Comparison of ENCODE assay signal across 8 cellular contexts in genomic region chr14:23307146-23307447, GRCh38. TPM values are rescaled to one million over a fixed set of nuclear protein-coding genes. Genes with fewer than 3 reads are reported as not detected.
DNase-seq lines count a peak whose midpoint lies in the region; ATAC-seq, FAIRE-seq and TF ChIP-seq lines count a peak whose summit lies in the region.

No MANE protein-coding gene starts in this region.

- H3K9me2 ChIP-seq in HCT116 (ENCODE audit: insufficient read depth) = no peaks in the 10 kb centered on the region

- H3K27me3 Mint-ChIP-seq in activated T-helper 2 cell treated with anti-CD3 and anti-CD28 coated beads, Interferon-gamma antibody, Interleukin-2, Interleukin-4, amounts not matched to agents 10 μg/mL and 5 μg/mL and 100 μg/mL, durations not matched to agents 14 hours and 24 hours and 36 hours (ENCODE audit: low read depth) = peaks cover 8% of the 10 kb centered on the region

- no peak for TF ChIP-seq RAD21 in HCT116 (IDR thresholded peaks at IDR 0.05; ENCODE audit: low read depth)

- no peaks in the 10 kb centered on the region for H4K20me1 ChIP-seq in HCT116 (ENCODE audit: insufficient read depth)

- ATAC-seq in HCT116 (no peak; the same call in 1 of the 2 replicates), GM18873 (IDR thresholded peaks at IDR 0.05; ENCODE audit: low FRiP score, unreplicated experiment) (no peak), GM21619 (IDR thresholded peaks at IDR 0.05; ENCODE audit: unreplicated experiment) (no peak)

- H3K4me2 ChIP-seq in HCT116 (ENCODE audit: low read length) = peak overlapping the region; percentile 92

- BruUV-seq in HCT116 (replicated peaks; lab: Mats Ljungman, UMichigan) = no TSS peak

- peak overlapping the region; percentile 81 for H3K9ac ChIP-seq in HCT116 (ENCODE audit: low read length)
- H3K9ac ChIP-seq in iPS-18a (ENCODE audit: low read length) = peak overlapping the region; percentile 61

- peaks cover 54% of the 10 kb centered on the region for H3K79me2 ChIP-seq in HCT116 (ENCODE audit: insufficient read depth, low read length)

- no peaks in the 10 kb centered on the region for H3K9me3 Mint-ChIP-seq in activated T-helper 2 cell treated with anti-CD3 and anti-CD28 coated beads, Interferon-gamma antibody, Interleukin-2, Interleukin-4, amounts not matched to agents 10 μg/mL and 5 μg/mL and 100 μg/mL, durations not matched to agents 14 hours and 24 hours and 36 hours

- H3K4me1 ChIP-seq in HCT116 (ENCODE audit: control insufficient read depth in 1 of 2, insufficient read depth in 2 of 2, low read length in 2 of 2) = peaks cover 19 to 36% of the 10 kb centered on the region in 2 experiments
- peaks cover 11% of the 10 kb centered on the region for H3K4me1 ChIP-seq in iPS-18a (ENCODE audit: control insufficient read depth, low read depth, low read length)
- H3K4me1 ChIP-seq in small intestine (ENCODE audit: control insufficient read depth in 2 of 2, insufficient read depth in 1 of 2, low read depth in 1 of 2, low read length in 1 of 2) = peaks cover 10 to 11% of the 10 kb centered on the region in 2 donors

- POLR2A ChIA-PET in HCT116 (lab: Charles Lee) = interaction anchor here (0.6 to 2.4 kb wide), 6 partner anchors 12 to 238 kb away, joined by 3 to 21 read pairs (median 6); partner anchors contain the start of genes ACIN1, C14orf119, HOMEZ and PABPN1

- WGBS in small intestine, 3 donors = 6 to 15% (median 10%) methylated on average over 3 of the region's 3 CpGs

- no peak for FAIRE-seq in small intestine (lab: Jason Lieb, UNC)

- CTCF ChIA-PET in HCT116 (lab: Charles Lee) = interaction anchor here (0.6 to 2.4 kb wide), 4 partner anchors 14 to 726 kb away, joined by 3 to 15 read pairs (median 4); partner anchors contain the start of gene PABPN1

- intact Hi-C loops in HCT116 (cut with micrococcal nuclease) = loop anchor here (10.0 kb wide), 1 partner anchor 322 kb away; the partner anchor contains the start of gene AJUBA
- intact Hi-C loops in activated T-helper 2 cell treated with anti-CD3 and anti-CD28 coated beads, Interferon-gamma antibody, Interleukin-2, Interleukin-4, amounts not matched to agents 10 μg/mL and 5 μg/mL and 100 μg/mL, durations not matched to agents 14 hours and 24 hours and 36 hours (cut with micrococcal nuclease) = loop anchor here (10.0 kb wide), 1 partner anchor 302 kb away; no protein-coding TSS in a partner anchor

- no peak for TF ChIP-seq CTCF in HCT116 (IDR thresholded peaks at IDR 0.05 in 2 of 3, conservative IDR thresholded peaks at IDR 0.05 in 1 of 3; ENCODE audit: borderline replicate concordance in 1 of 3, insufficient read depth in 1 of 3, low read depth in 2 of 3, low read length in 2 of 3)

- RAD21 ChIA-PET in HCT116 (lab: Charles Lee; ENCODE audit: low non-redundant PET in 1 of 2, low total read pairs in 2 of 2, uncharacterized antibody in 2 of 2, unreplicated experiment in 2 of 2) = interaction anchor here in 1 of 2 experiments (1.4 kb wide), 1 partner anchor 15 kb away, joined by 8 read pairs; the partner anchor contains the start of gene PABPN1

- DNase-seq in HCT116 (ENCODE audit: low read depth, low spot score) (no peak), small intestine (no peak), hepatic stellate cell (ENCODE audit: low spot score) (no peak), anterior cingulate cortex (lab: John Stamatoyannopoulos, UW) (no peak)
- DNase-seq in activated T-helper 2 cell treated with anti-CD3 and anti-CD28 coated beads, Interferon-gamma antibody, Interleukin-2, Interleukin-4, amounts not matched to agents 10 μg/mL and 5 μg/mL and 100 μg/mL, durations not matched to agents 14 hours and 24 hours and 36 hours (ENCODE audit: low spot score) = no peak

- peak overlapping the region; percentile 78 for H3K27ac Mint-ChIP-seq in activated T-helper 2 cell treated with anti-CD3 and anti-CD28 coated beads, Interferon-gamma antibody, Interleukin-2, Interleukin-4, amounts not matched to agents 10 μg/mL and 5 μg/mL and 100 μg/mL, durations not matched to agents 14 hours and 24 hours and 36 hours

- H3K27me3 ChIP-seq in HCT116 (ENCODE audit: insufficient read depth, low read length) (no peaks in the 10 kb centered on the region), iPS-18a (ENCODE audit: control insufficient read depth, insufficient read depth, low read length) (peaks cover 15% of the 10 kb centered on the region), small intestine (ENCODE audit: control insufficient read depth in 2 of 2, insufficient read depth in 2 of 2, low read length in 2 of 2) (no peaks in the 10 kb centered on the region)

- peak overlapping the region; percentile 79 for H3K27ac ChIP-seq in HCT116 (ENCODE audit: low read depth, low read length)
- H3K27ac ChIP-seq in iPS-18a (ENCODE audit: low read length) = peak overlapping the region; percentile 3
- H3K27ac ChIP-seq in small intestine (ENCODE audit: low read depth in 1 of 2, low read length in 1 of 2) = peak overlapping the region; percentile 1 to 76

- H3K4me3 ChIP-seq in HCT116 (replicated peaks in 1 of 2; ENCODE audit: low read depth in 1 of 2, low read length in 2 of 2) = peak overlapping the region; percentile 76 to 99
- peak overlapping the region; percentile 79 for H3K4me3 ChIP-seq in iPS-18a (ENCODE audit: low read length)
- peak overlapping the region; percentile 57 for H3K4me3 ChIP-seq in small intestine (ENCODE audit: low read depth in 1 of 2, low read length in 2 of 2)

- no peak for TF ChIP-seq POLR2A in HCT116 (IDR thresholded peaks at IDR 0.05; ENCODE audit: borderline replicate concordance, extremely low read depth, insufficient read depth, insufficient read length)

- H3K4me3 Mint-ChIP-seq in activated T-helper 2 cell treated with anti-CD3 and anti-CD28 coated beads, Interferon-gamma antibody, Interleukin-2, Interleukin-4, amounts not matched to agents 10 μg/mL and 5 μg/mL and 100 μg/mL, durations not matched to agents 14 hours and 24 hours and 36 hours (ENCODE audit: low read depth) = peak overlapping the region; percentile 80

- no peak overlapping the region for H2AFZ ChIP-seq in HCT116 (ENCODE audit: low read depth, low read length, poor library complexity, severe bottlenecking)

- peaks cover 25% of the 10 kb centered on the region for H3K4me1 Mint-ChIP-seq in activated T-helper 2 cell treated with anti-CD3 and anti-CD28 coated beads, Interferon-gamma antibody, Interleukin-2, Interleukin-4, amounts not matched to agents 10 μg/mL and 5 μg/mL and 100 μg/mL, durations not matched to agents 14 hours and 24 hours and 36 hours (ENCODE audit: low read depth)

- H3K36me3 Mint-ChIP-seq in activated T-helper 2 cell treated with anti-CD3 and anti-CD28 coated beads, Interferon-gamma antibody, Interleukin-2, Interleukin-4, amounts not matched to agents 10 μg/mL and 5 μg/mL and 100 μg/mL, durations not matched to agents 14 hours and 24 hours and 36 hours (ENCODE audit: low read depth) = no peaks in the 10 kb centered on the region

- H3K9me3 ChIP-seq in HCT116 (ENCODE audit: control insufficient read depth in 1 of 2, insufficient read depth in 1 of 2, low read depth in 1 of 2, low read length in 2 of 2) (no peaks in the 10 kb centered on the region), iPS-18a (ENCODE audit: control insufficient read depth, low read depth, low read length) (no peaks in the 10 kb centered on the region), small intestine (ENCODE audit: control insufficient read depth, low read depth) (no peaks in the 10 kb centered on the region)

- peaks cover 24 to 39% of the 10 kb centered on the region in 2 experiments for H3K36me3 ChIP-seq in HCT116 (ENCODE audit: control insufficient read depth in 1 of 2, insufficient read depth in 2 of 2, low read length in 2 of 2)
- H3K36me3 ChIP-seq in iPS-18a (ENCODE audit: control insufficient read depth, low read depth, low read length) = peaks cover 4% of the 10 kb centered on the region
- H3K36me3 ChIP-seq in small intestine (ENCODE audit: control insufficient read depth in 2 of 2, insufficient read depth in 2 of 2, low read length in 2 of 2) = peaks cover 0 to 2% of the 10 kb centered on the region in 2 donors

TF ChIP-seq in HCT116, 20 proteins besides CTCF, POLR2A, EP300 and RAD21:
- TF ChIP-seq ZFX (IDR thresholded peaks at IDR 0.05) = peak; percentile 75
- no peak for TF ChIP-seq MAX (IDR thresholded peaks at IDR 0.05)

RNA-seq across cellular contexts. Expression of gene BCL2L2, which starts 0.5 kb away (rescaled TPM):
- total RNA-seq in HCT116 (2021; ENCODE audit: unreplicated experiment) = 25.5 TPM
- polyA plus RNA-seq in HCT116 (2012) = 32.9 and 34.4 TPM in 2 replicates
- 9.3 and 10.1 TPM in 2 replicates for total RNA-seq in activated T-helper 2 cell treated with anti-CD3 and anti-CD28 coated beads, Interferon-gamma antibody, Interleukin-2, Interleukin-4, amounts not matched to agents 10 μg/mL and 5 μg/mL and 100 μg/mL, durations not matched to agents 14 hours and 24 hours and 36 hours
- 10 to 100 TPM; 30.8 to 44.0 (median 31.5) TPM for polyA plus RNA-seq in small intestine

RNA-seq across cellular contexts. Expression of gene PPP1R3E, which starts 4.4 kb away (rescaled TPM):
- total RNA-seq in HCT116 (2021; ENCODE audit: unreplicated experiment) = 5.6 TPM
- polyA plus RNA-seq in HCT116 (2012) = 2.6 and 4.2 TPM in 2 replicates
- 20.3 and 21.3 TPM in 2 replicates for total RNA-seq in activated T-helper 2 cell treated with anti-CD3 and anti-CD28 coated beads, Interferon-gamma antibody, Interleukin-2, Interleukin-4, amounts not matched to agents 10 μg/mL and 5 μg/mL and 100 μg/mL, durations not matched to agents 14 hours and 24 hours and 36 hours
- polyA plus RNA-seq in small intestine = 10 to 100 TPM in 1 of 3 donors, 1 to 10 TPM in 2; 6.7 to 20.6 (median 8.4) TPM

RNA-seq across cellular contexts. Expression of gene PABPN1, which starts 14.2 kb away (rescaled TPM):
- total RNA-seq in HCT116 (2021; ENCODE audit: unreplicated experiment) = 184 TPM
- polyA plus RNA-seq in HCT116 (2012) = 131 and 143 TPM in 2 replicates
- total RNA-seq in activated T-helper 2 cell treated with anti-CD3 and anti-CD28 coated beads, Interferon-gamma antibody, Interleukin-2, Interleukin-4, amounts not matched to agents 10 μg/mL and 5 μg/mL and 100 μg/mL, durations not matched to agents 14 hours and 24 hours and 36 hours = 241 and 259 TPM in 2 replicates
- 100 to 1,000 TPM; 119 to 170 (median 125) TPM for polyA plus RNA-seq in small intestine

RNA-seq across cellular contexts. Expression of gene HOMEZ, which starts 21.2 kb away (rescaled TPM):
- 18.2 TPM for total RNA-seq in HCT116 (2021; ENCODE audit: unreplicated experiment)
- polyA plus RNA-seq in HCT116 (2012) = 12.5 and 15.7 TPM in 2 replicates
- total RNA-seq in activated T-helper 2 cell treated with anti-CD3 and anti-CD28 coated beads, Interferon-gamma antibody, Interleukin-2, Interleukin-4, amounts not matched to agents 10 μg/mL and 5 μg/mL and 100 μg/mL, durations not matched to agents 14 hours and 24 hours and 36 hours = 13.3 and 13.7 TPM in 2 replicates
- polyA plus RNA-seq in small intestine = 1 to 10 TPM; 3.2 to 9.1 (median 6.0) TPM

RNA-seq across cellular contexts. Expression of gene SLC22A17, which starts 45.6 kb away (rescaled TPM):
- total RNA-seq in HCT116 (2021; ENCODE audit: unreplicated experiment) = 5.9 TPM
- polyA plus RNA-seq in HCT116 (2012) = 7.0 and 8.6 TPM in 2 replicates
- 2.9 and 3.2 TPM in 2 replicates for total RNA-seq in activated T-helper 2 cell treated with anti-CD3 and anti-CD28 coated beads, Interferon-gamma antibody, Interleukin-2, Interleukin-4, amounts not matched to agents 10 μg/mL and 5 μg/mL and 100 μg/mL, durations not matched to agents 14 hours and 24 hours and 36 hours
- polyA plus RNA-seq in small intestine = 10 to 100 TPM in 1 of 3 donors, 1 to 10 TPM in 1, under 1 TPM in 1; 0.67 to 12.7 (median 2.2) TPM

Comparison
In these comparisons a context has a peak if more than half of its experiments do, and no peak if none do; other contexts are left out.
1. H3K27ac ChIP-seq: peak in every context shown above with its lines; median percentile 79 in HCT116; 38 in small intestine; 3 in iPS-18a.